ENCODE assay signal across 22 cellular contexts in the genomic region with DNA sequence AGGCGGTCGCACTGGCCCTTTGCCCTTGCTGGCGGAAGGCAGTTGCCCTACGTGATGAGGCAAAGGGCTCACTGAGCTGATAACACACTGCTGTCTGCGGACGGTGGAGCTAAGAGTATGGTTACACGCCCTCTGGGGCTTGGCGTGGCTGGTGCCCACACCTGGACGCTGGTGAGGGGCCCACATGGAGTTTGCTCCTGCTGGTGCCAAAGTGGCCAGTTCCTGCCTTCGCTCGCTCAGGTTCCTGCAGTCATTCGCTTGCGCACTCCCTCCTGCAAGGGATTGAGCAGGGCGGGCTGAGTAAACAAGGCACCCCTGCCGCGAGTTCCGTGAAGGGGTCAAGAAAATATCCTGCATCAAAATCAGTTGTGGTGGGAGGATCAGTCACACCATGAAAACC. TPM values are rescaled to one million over a fixed set of nuclear protein-coding genes. Genes with fewer than 3 reads are reported as not detected.
DNase-seq lines count a peak whose midpoint lies in the region; ATAC-seq and TF ChIP-seq lines count a peak whose summit lies in the region.
"Had no signal": no experiment of that assay in that cellular context is flagged by ENCODE, and none has a peak within 500 bp of the region (broad histone marks: within the 10 kb centered on the region; RNA-seq: fewer than 3 reads in every experiment).

No MANE protein-coding gene starts in this region.

- no peak overlapping the region for H3K4me3 Mint-ChIP-seq in activated CD4-positive, alpha-beta memory T cell treated with anti-CD3 and anti-CD28 coated beads, Interleukin-2, amount 10 ng/mL, durations not matched to agents 7 days and 5 days
- H3K4me3 Mint-ChIP-seq: CD4-positive, alpha-beta T cell; HFFc6 had no signal

- TF ChIP-seq CTCF in ascending aorta (IDR thresholded peaks at IDR 0.05) = no peak
- no peak for TF ChIP-seq CTCF in esophagus muscularis mucosa (IDR thresholded peaks at IDR 0.05)
- TF ChIP-seq CTCF in thoracic aorta (IDR thresholded peaks at IDR 0.05) = no peak

- no peaks in the 10 kb centered on the region for H3K4me1 Mint-ChIP-seq in activated CD4-positive, alpha-beta memory T cell treated with anti-CD3 and anti-CD28 coated beads, Interleukin-2, amount 10 ng/mL, durations not matched to agents 7 days and 5 days

- H3K27ac Mint-ChIP-seq in activated CD4-positive, alpha-beta memory T cell treated with anti-CD3 and anti-CD28 coated beads, Interleukin-2, amount 10 ng/mL, durations not matched to agents 7 days and 5 days = no peak overlapping the region
- H3K27ac Mint-ChIP-seq: CD4-positive, alpha-beta T cell; HFFc6 had no signal

- H3K4me1 ChIP-seq in ascending aorta = peaks cover 6 to 35% of the 10 kb centered on the region in 2 donors
- H3K4me1 ChIP-seq in esophagus muscularis mucosa = peaks cover 44 to 98% (median 85%) of the 10 kb centered on the region in 4 donors
- H3K4me1 ChIP-seq in thoracic aorta (ENCODE audit: control insufficient read depth in 1 of 2, low read depth in 2 of 2) = peaks cover 33 to 82% of the 10 kb centered on the region in 2 donors
- H3K4me1 ChIP-seq: A549, Caco-2 had no signal

- H3K27me3 ChIP-seq in ascending aorta = no peaks in the 10 kb centered on the region
- no peaks in the 10 kb centered on the region for H3K27me3 ChIP-seq in esophagus muscularis mucosa
- no peaks in the 10 kb centered on the region for H3K27me3 ChIP-seq in thoracic aorta (replicated peaks; ENCODE audit: insufficient read depth)

- H3K4me3 ChIP-seq in ascending aorta (no peak overlapping the region), esophagus muscularis mucosa (no peak overlapping the region), thoracic aorta (no peak overlapping the region)
- H3K4me3 ChIP-seq: A549, GM23248 had no signal

- 91% methylated on average over 13 of the region's 17 CpGs for WGBS in esophagus muscularis mucosa

- POLR2A ChIA-PET in activated CD4-positive, alpha-beta memory T cell treated with anti-CD3 and anti-CD28 coated beads, Interleukin-2, amount 10 ng/mL, durations not matched to agents 7 days and 5 days (lab: Charles Lee) = no interaction called here

- CTCF ChIA-PET in activated CD4-positive, alpha-beta memory T cell treated with anti-CD3 and anti-CD28 coated beads, Interleukin-2, amount 10 ng/mL, durations not matched to agents 7 days and 5 days (lab: Charles Lee) = no interaction called here

- no peaks in the 10 kb centered on the region for H3K36me3 Mint-ChIP-seq in activated CD4-positive, alpha-beta memory T cell treated with anti-CD3 and anti-CD28 coated beads, Interleukin-2, amount 10 ng/mL, durations not matched to agents 7 days and 5 days (ENCODE audit: low read depth)

- H3K36me3 ChIP-seq in ascending aorta (peaks cover 28 to 68% of the 10 kb centered on the region in 2 donors), esophagus muscularis mucosa (peaks cover 10 to 74% (median 34%) of the 10 kb centered on the region in 4 donors), thoracic aorta (peaks cover 16% of the 10 kb centered on the region)

- intact Hi-C loops in ascending aorta (cut with DNase I) (no loop called here), esophagus muscularis mucosa (cut with DNase I) (no loop called here)

- TF ChIP-seq POLR2A in esophagus muscularis mucosa (IDR thresholded peaks at IDR 0.05; ENCODE audit: low read depth) = no peak

- no peaks in the 10 kb centered on the region for H3K9me3 ChIP-seq in ascending aorta
- no peaks in the 10 kb centered on the region for H3K9me3 ChIP-seq in esophagus muscularis mucosa
- no peaks in the 10 kb centered on the region for H3K9me3 ChIP-seq in thoracic aorta
- H3K9me3 ChIP-seq: A549, Caco-2 had no signal

- H3K27ac ChIP-seq in ascending aorta = peak overlapping the region; percentile 50 to 51
- peak overlapping the region; percentile 48 to 91 (median 77) for H3K27ac ChIP-seq in esophagus muscularis mucosa (replicated peaks in 1 of 4)
- H3K27ac ChIP-seq in thoracic aorta = peak overlapping the region; percentile 9 to 24
- H3K27ac ChIP-seq: 22Rv1, A549, C4-2B, GM23248 had no signal

- no peaks in the 10 kb centered on the region for H3K27me3 Mint-ChIP-seq in activated CD4-positive, alpha-beta memory T cell treated with anti-CD3 and anti-CD28 coated beads, Interleukin-2, amount 10 ng/mL, durations not matched to agents 7 days and 5 days
- H3K27me3 Mint-ChIP-seq: CD4-positive, alpha-beta T cell had no signal

- no peak for TF ChIP-seq EP300 in esophagus muscularis mucosa (IDR thresholded peaks at IDR 0.05)

- DNase-seq in activated gamma-delta T cell (lab: John Stamatoyannopoulos, UW) (peak; percentile 3), activated gamma-delta T cell treated with Interleukin-2 at 50 U/mL for 16 hours (no peak), ascending aorta (ENCODE audit: low spot score in 2 of 2) (no peak), esophagus muscularis mucosa (ENCODE audit: extremely low spot score) (no peak), thoracic aorta (ENCODE audit: low spot score) (no peak), anterior cingulate cortex (lab: John Stamatoyannopoulos, UW) (no peak), hepatic stellate cell (ENCODE audit: low spot score) (no peak)
- no peak for DNase-seq in activated CD4-positive, alpha-beta memory T cell treated with anti-CD3 and anti-CD28 coated beads, Interleukin-2, amount 10 ng/mL, durations not matched to agents 7 days and 5 days
- DNase-seq: AML-193; Caco-2; CD4-positive, alpha-beta T cell; DMS79; GDM1; GM23248; H7; HFFc6; IMR-90 had no signal

- H3K9me3 Mint-ChIP-seq in activated CD4-positive, alpha-beta memory T cell treated with anti-CD3 and anti-CD28 coated beads, Interleukin-2, amount 10 ng/mL, durations not matched to agents 7 days and 5 days = no peaks in the 10 kb centered on the region
- H3K9me3 Mint-ChIP-seq: CD4-positive, alpha-beta T cell; HFFc6 had no signal

- no peak for ATAC-seq in thoracic aorta (ENCODE audit: insufficient number of reproducible peaks, low FRiP score, low read depth)
- ATAC-seq: A549, HCT116 had no signal

RNA-seq across cellular contexts. Expression of gene SPARCL1, which starts 18.4 kb away (rescaled TPM):
- 830 TPM for total RNA-seq in ascending aorta
- 1,000 to 10,000 TPM; 1,380 to 2,231 (median 1,856) TPM for total RNA-seq in esophagus muscularis mucosa
- 1,000 to 10,000 TPM; 1,225 to 2,315 TPM for total RNA-seq in thoracic aorta
- total RNA-seq in activated CD4-positive, alpha-beta memory T cell treated with anti-CD3 and anti-CD28 coated beads, Interleukin-2, amount 10 ng/mL, durations not matched to agents 7 days and 5 days = not detected
- total RNA-seq: CD4-positive, alpha-beta T cell; Daoy; GM23248; HFFc6; IMR-90 had no signal

Comparison
In these comparisons a context has a peak if more than half of its experiments do, and no peak if none do; other contexts are left out.
1. H3K27ac ChIP-seq: peak in every context shown above with its lines; median percentile 77 in esophagus muscularis mucosa; 50 in ascending aorta; 16 in thoracic aorta.
2. RNA of gene SPARCL1, which starts 18.4 kb away (total RNA-seq): 1,225 to 2,315 TPM in thoracic aorta, 1,380 to 2,231 TPM in esophagus muscularis mucosa and 830 TPM in ascending aorta (single experiment); not detected in activated CD4-positive, alpha-beta memory T cell treated with anti-CD3 and anti-CD28 coated beads, Interleukin-2, amount 10 ng/mL, durations not matched to agents 7 days and 5 days; every median in the first group is over 100 times any median in the second.